10 cellular contexts compared by ENCODE assay signal in genomic region chrX:74251006-74251930, GRCh38. TPM values are rescaled to one million over a fixed set of nuclear protein-coding genes. Genes with fewer than 3 reads are reported as not detected.
DNase-seq lines count a peak whose midpoint lies in the region; FAIRE-seq and TF ChIP-seq lines count a peak whose summit lies in the region.
"Had no signal": no experiment of that assay in that cellular context is flagged by ENCODE, and none has a peak within 500 bp of the region (broad histone marks: within the 10 kb centered on the region; RNA-seq: fewer than 3 reads in every experiment).

No MANE protein-coding gene starts in this region.

- H2AFZ ChIP-seq in endothelial cell of umbilical vein (ENCODE audit: low read depth, low read length), result no peak overlapping the region

- TF ChIP-seq CTCF in endothelial cell of umbilical vein (IDR thresholded peaks at IDR 0.05; ENCODE audit: extremely low read depth in 1 of 2, insufficient read depth in 1 of 2, low read depth in 1 of 2, low read length in 2 of 2) (no peak), GM13976 (IDR thresholded peaks at IDR 0.05; ENCODE audit: borderline replicate concordance, control extremely low read depth, extremely low read depth, insufficient read depth, missing control alignments) (no peak)

- H3K79me2 ChIP-seq in endothelial cell of umbilical vein (ENCODE audit: control insufficient read depth, insufficient read depth, low read length), result peaks cover 28% of the 10 kb centered on the region

- H3K36me3 ChIP-seq in endothelial cell of umbilical vein (ENCODE audit: control insufficient read depth in 2 of 2, extremely low read depth in 1 of 2, insufficient read depth in 2 of 2, low read length in 2 of 2), result peaks cover 0 to 2% of the 10 kb centered on the region in 2 experiments
- no peaks in the 10 kb centered on the region for H3K36me3 ChIP-seq in muscle layer of duodenum (ENCODE audit: control insufficient read depth in 1 of 2, insufficient read depth in 2 of 2, low read length in 2 of 2)

- in situ Hi-C loops in GM13976 (cut with MboI; ENCODE audit: low sequenced_read_pairs, unreplicated experiment), result no loop called here

- FAIRE-seq in endothelial cell of umbilical vein (lab: Jason Lieb, UNC), result peak; percentile 71
- FAIRE-seq: endometrium had no signal

- H3K9me1 ChIP-seq in endothelial cell of umbilical vein (replicated peaks; ENCODE audit: control insufficient read depth, extremely low read depth, insufficient read depth, low read length), result no peaks in the 10 kb centered on the region

- no peak for TF ChIP-seq POLR2A in endothelial cell of umbilical vein (IDR thresholded peaks at IDR 0.05; ENCODE audit: low read depth, low read length)

- H3K9me3 ChIP-seq in endothelial cell of umbilical vein (replicated peaks; ENCODE audit: control insufficient read depth, insufficient read depth, low read length) (no peaks in the 10 kb centered on the region), muscle layer of duodenum (ENCODE audit: control insufficient read depth in 1 of 2, low read length in 2 of 2) (no peaks in the 10 kb centered on the region)

- H3K4me1 ChIP-seq in endothelial cell of umbilical vein (ENCODE audit: control insufficient read depth, extremely low read depth, insufficient read depth, low read length) (peaks cover 50% of the 10 kb centered on the region), muscle layer of duodenum (ENCODE audit: control insufficient read depth in 1 of 2, insufficient read depth in 2 of 2, low read length in 2 of 2) (peaks cover 0 to 13% of the 10 kb centered on the region in 2 donors)

- POLR2A ChIA-PET in endothelial cell of umbilical vein (lab: Charles Lee), result no interaction called here

- no peak overlapping the region for H3K4me2 ChIP-seq in endothelial cell of umbilical vein (ENCODE audit: insufficient read depth, low read length)

- DNase-seq in CD1c-positive myeloid dendritic cell (ENCODE audit: extremely low spot score), result peak; percentile 76
- peak; percentile 53 for DNase-seq in NCI-H460 (ENCODE audit: extremely low read depth, low read depth)
- DNase-seq in endothelial cell of umbilical vein (ENCODE audit: low read depth, low spot score), result peak; percentile 28
- no peak for DNase-seq in DMS153 (lab: John Stamatoyannopoulos, UW)
- no peak for DNase-seq in GM13976 (ENCODE audit: low spot score)
- no peak for DNase-seq in NCI-H1105 (lab: John Stamatoyannopoulos, UW)
- DNase-seq in D341Med (ENCODE audit: low spot score), result no peak
- DNase-seq: T1000 had no signal

- intact Hi-C loops in endothelial cell of umbilical vein (cut with micrococcal nuclease), result no loop called here

- H3K27me3 ChIP-seq in endothelial cell of umbilical vein (ENCODE audit: control insufficient read depth in 2 of 2, insufficient read depth in 2 of 2, low read length in 2 of 2), result no peaks in the 10 kb centered on the region
- H3K27me3 ChIP-seq in muscle layer of duodenum (ENCODE audit: low read depth, low read length), result no peaks in the 10 kb centered on the region

- no TSS peak for BruUV-seq in endothelial cell of umbilical vein (replicated peaks; lab: Mats Ljungman, UMichigan)

- no peak overlapping the region for H3K4me3 ChIP-seq in endothelial cell of umbilical vein (replicated peaks in 1 of 3; ENCODE audit: insufficient read depth in 1 of 3, low read depth in 1 of 3, low read length in 3 of 3)
- no peak overlapping the region for H3K4me3 ChIP-seq in muscle layer of duodenum (ENCODE audit: low read depth in 1 of 2, low read length in 2 of 2)

- no peaks in the 10 kb centered on the region for H4K20me1 ChIP-seq in endothelial cell of umbilical vein (replicated peaks; ENCODE audit: control insufficient read depth, extremely low read depth, insufficient read depth, low read length)

- dilution Hi-C loops in endothelial cell of umbilical vein (cut with MboI; ENCODE audit: extremely low pct_ligation_motif_present, low sequenced_read_pairs), result no loop called here

- CTCF ChIA-PET in endothelial cell of umbilical vein (lab: Charles Lee), result no interaction called here

- no peak overlapping the region for H3K9ac ChIP-seq in endothelial cell of umbilical vein (replicated peaks; ENCODE audit: extremely low read depth, insufficient read depth, low read length)

- H3K27ac ChIP-seq in endothelial cell of umbilical vein (ENCODE audit: insufficient read depth, low read depth, low read length), result peak overlapping the region; percentile 57
- peak overlapping the region; percentile 45 for H3K27ac ChIP-seq in muscle layer of duodenum (ENCODE audit: low read length)

TF ChIP-seq in endothelial cell of umbilical vein, 7 proteins besides CTCF, POLR2A, EP300 and RAD21:
- no peak for TF ChIP-seq MYC (IDR thresholded peaks at IDR 0.05; ENCODE audit: low read depth, low read length)
- TF ChIP-seq MAX (IDR thresholded peaks at IDR 0.05; ENCODE audit: insufficient read depth, insufficient read length), result no peak
- no peak for TF ChIP-seq GATA2 (IDR thresholded peaks at IDR 0.05; ENCODE audit: insufficient read depth, insufficient read length, low read depth, low read length)
- no peak for TF ChIP-seq POLR2AphosphoS5 (IDR thresholded peaks at IDR 0.05; ENCODE audit: insufficient read depth, low read depth, low read length)
- no peak for TF ChIP-seq EZH2 (IDR thresholded peaks at IDR 0.05; ENCODE audit: borderline replicate concordance, low read depth, low read length, severe bottlenecking)
- no peak for TF ChIP-seq FOS (IDR thresholded peaks at IDR 0.05; ENCODE audit: borderline replicate concordance, insufficient read depth, low read length)
- no peak for TF ChIP-seq JUN (IDR thresholded peaks at IDR 0.05; ENCODE audit: borderline replicate concordance, insufficient read depth, insufficient read length, low read depth)
TF ChIP-seq in endothelial cell of umbilical vein: peak in this region for 0.

RNA-seq across cellular contexts. Expression of gene ZCCHC13, which starts 52.7 kb away (rescaled TPM):
- total RNA-seq in NCI-H460 (2014; rRNA removed; shearing (Covaris generic)), result not detected in 2 replicates
- polyA plus RNA-seq in NCI-H460 (2014; cell fraction: nucleus; rRNA removed), result not detected in 2 replicates
- total RNA-seq in endothelial cell of umbilical vein, result not detected in 2 replicates
- not detected in 2 replicates for polyA plus RNA-seq in endothelial cell of umbilical vein
- polyA plus RNA-seq in endothelial cell of umbilical vein (2011; cell fraction: cytosol; rRNA removed), result not detected in 2 replicates
- not detected in 2 replicates for polyA plus RNA-seq in endothelial cell of umbilical vein (2011; cell fraction: nucleus; rRNA removed)
- polyA plus RNA-seq in endothelial cell of umbilical vein (2012), result not detected in 2 replicates
- not detected in 2 replicates for polyA minus RNA-seq in endothelial cell of umbilical vein
- polyA minus RNA-seq in endothelial cell of umbilical vein (2011; cell fraction: cytosol; rRNA and poly(A)+ RNA removed), result not detected
- not detected in 2 replicates for polyA minus RNA-seq in endothelial cell of umbilical vein (2011; cell fraction: nucleus; rRNA and poly(A)+ RNA removed)

Comparison
In these comparisons a context has a peak if more than half of its experiments do, and no peak if none do; other contexts are left out.
1. DNase-seq: peak in CD1c-positive myeloid dendritic cell (single experiment), NCI-H460 (single experiment) and endothelial cell of umbilical vein (single experiment); none in DMS153 (single experiment), GM13976 (single experiment), NCI-H1105 (single experiment) and D341Med (single experiment).